9 cellular contexts compared by ENCODE assay signal in the genomic region with DNA sequence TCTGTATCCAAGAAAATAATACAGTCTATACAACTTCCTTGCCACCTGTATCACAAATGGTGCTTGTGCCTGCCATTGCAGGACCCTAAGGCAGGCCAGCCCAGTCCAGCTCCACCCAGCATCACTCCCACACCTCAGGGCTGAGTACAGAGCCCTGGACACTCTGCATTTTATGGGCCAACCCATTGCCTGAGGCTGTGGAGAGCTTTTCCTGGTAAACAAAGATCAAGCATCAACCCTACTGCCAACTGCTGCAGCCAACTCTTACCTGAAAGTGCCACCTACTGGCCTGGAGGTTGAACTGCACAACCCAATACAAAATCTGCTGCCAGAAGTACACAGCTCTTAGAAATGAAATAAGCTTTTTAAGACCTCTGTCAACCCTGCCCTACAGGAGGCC.
DNase-seq lines count a peak whose midpoint lies in the region; ATAC-seq and TF ChIP-seq lines count a peak whose summit lies in the region.
"Had no signal": no experiment of that assay in that cellular context is flagged by ENCODE, and none has a peak within 500 bp of the region (broad histone marks: within the 10 kb centered on the region; RNA-seq: fewer than 3 reads in every experiment).

No MANE protein-coding gene starts in this region.

- no peak overlapping the region for H3K4me3 Mint-ChIP-seq in natural killer cell treated with Interleukin-12 subunit alpha and Interleukin-12 subunit beta and Interleukin-15 and Interleukin-18, amount 100 ng/mL, for 72 hours

- no peak for TF ChIP-seq CTCF in colonic mucosa (IDR thresholded peaks at IDR 0.05)
- TF ChIP-seq CTCF in retinal pigment epithelial cell (conservative IDR thresholded peaks at IDR 0.05; ENCODE audit: low read depth, low read length): peak; percentile 42
- peak in 1 of 2 experiments; percentile 10 for TF ChIP-seq CTCF in tibial artery (IDR thresholded peaks at IDR 0.05)

- peaks cover 24% of the 10 kb centered on the region for H3K9me3 Mint-ChIP-seq in natural killer cell treated with Interleukin-12 subunit alpha and Interleukin-12 subunit beta and Interleukin-15 and Interleukin-18, amount 100 ng/mL, for 72 hours

- no peaks in the 10 kb centered on the region for H3K36me3 ChIP-seq in colonic mucosa
- no peaks in the 10 kb centered on the region for H3K36me3 ChIP-seq in tibial artery

- no peak overlapping the region for H3K27ac Mint-ChIP-seq in natural killer cell treated with Interleukin-12 subunit alpha and Interleukin-12 subunit beta and Interleukin-15 and Interleukin-18, amount 100 ng/mL, for 72 hours

- ATAC-seq in natural killer cell treated with Interleukin-12 subunit alpha and Interleukin-12 subunit beta and Interleukin-15 and Interleukin-18, amount 100 ng/mL, for 72 hours: no peak

- no peaks in the 10 kb centered on the region for H3K27me3 Mint-ChIP-seq in natural killer cell treated with Interleukin-12 subunit alpha and Interleukin-12 subunit beta and Interleukin-15 and Interleukin-18, amount 100 ng/mL, for 72 hours

- H3K4me1 Mint-ChIP-seq in natural killer cell treated with Interleukin-12 subunit alpha and Interleukin-12 subunit beta and Interleukin-15 and Interleukin-18, amount 100 ng/mL, for 72 hours (ENCODE audit: low read depth in 2 of 2): no peaks in the 10 kb centered on the region

- H3K9me3 ChIP-seq in colonic mucosa (no peaks in the 10 kb centered on the region), tibial artery (peaks cover 0 to 6% (median 0%) of the 10 kb centered on the region in 3 donors)

- H3K9ac ChIP-seq in colonic mucosa (ENCODE audit: low read depth in 2 of 2, low read length in 2 of 2): no peak overlapping the region
- H3K9ac ChIP-seq: BLaER1 treated with 17β-estradiol and CSF1 and Interleukin-3, amounts not matched to agents 10 nM and 100 nM had no signal

- H3K4me3 ChIP-seq in colonic mucosa (no peak overlapping the region), retinal pigment epithelial cell (ENCODE audit: low read length) (no peak overlapping the region), tibial artery (no peak overlapping the region)

- H3K27ac ChIP-seq in colonic mucosa (no peak overlapping the region), tibial artery (no peak overlapping the region)
- H3K27ac ChIP-seq: BLaER1 treated with 17β-estradiol and CSF1 and Interleukin-3, amounts not matched to agents 10 nM and 100 nM had no signal

- intact Hi-C loops in colonic mucosa (cut with DNase I): no loop called here
- intact Hi-C loops in tibial artery (cut with DNase I; ENCODE audit: low total_unique reads): no loop called here

- no peaks in the 10 kb centered on the region for H3K4me1 ChIP-seq in colonic mucosa
- no peaks in the 10 kb centered on the region for H3K4me1 ChIP-seq in tibial artery
- H3K4me1 ChIP-seq: BLaER1 treated with 17β-estradiol and CSF1 and Interleukin-3, amounts not matched to agents 10 nM and 100 nM had no signal

- DNase-seq in NOMO-1 treated with DMSO at 0.1 percent for 48 hours (lab: John Stamatoyannopoulos, UW; ENCODE audit: unreplicated experiment) (peak; percentile 3), NOMO-1 treated with dmso at 0.1 percent for 144 hours (lab: John Stamatoyannopoulos, UW; ENCODE audit: unreplicated experiment) (no peak), HuH-7 (ENCODE audit: low spot score) (peak; percentile 40), colonic mucosa (peak; percentile 22), retinal pigment epithelial cell (ENCODE audit: low read depth) (no peak), tibial artery (no peak)
- DNase-seq in activated CD4-positive, CD25-positive, alpha-beta regulatory T cell (lab: John Stamatoyannopoulos, UW): no peak
- DNase-seq in natural killer cell treated with Interleukin-12 subunit alpha and Interleukin-12 subunit beta and Interleukin-15 and Interleukin-18, amount 100 ng/mL, for 72 hours (ENCODE audit: low spot score): no peak

- H3K27me3 ChIP-seq in colonic mucosa: no peaks in the 10 kb centered on the region
- H3K27me3 ChIP-seq in tibial artery: no peaks in the 10 kb centered on the region
- H3K27me3 ChIP-seq: BLaER1 treated with 17β-estradiol and CSF1 and Interleukin-3, amounts not matched to agents 10 nM and 100 nM had no signal

- H3K36me3 Mint-ChIP-seq in natural killer cell treated with Interleukin-12 subunit alpha and Interleukin-12 subunit beta and Interleukin-15 and Interleukin-18, amount 100 ng/mL, for 72 hours: peaks cover 11% of the 10 kb centered on the region

Comparison
In these comparisons a context has a peak if more than half of its experiments do, and no peak if none do; other contexts are left out.
1. DNase-seq: peak in NOMO-1 treated with DMSO at 0.1 percent for 48 hours (single experiment), HuH-7 (single experiment) and colonic mucosa (single experiment); none in NOMO-1 treated with dmso at 0.1 percent for 144 hours (single experiment), retinal pigment epithelial cell (single experiment), activated CD4-positive, CD25-positive, alpha-beta regulatory T cell (0 of 4), tibial artery (0 of 2) and natural killer cell treated with Interleukin-12 subunit alpha and Interleukin-12 subunit beta and Interleukin-15 and Interleukin-18, amount 100 ng/mL, for 72 hours (single experiment).